In genomic region chr2:193989645-193990044, GRCh38 we compare ENCODE assay signal across 33 cellular contexts.
"Had no signal": no experiment of that assay in that cellular context is flagged by ENCODE, and none has a peak within 500 bp of the region (broad histone marks: within the 10 kb centered on the region; RNA-seq: fewer than 3 reads in every experiment).

No MANE protein-coding gene starts in this region.

- FAIRE-seq: bronchial epithelial cell, TTC549 had no signal

- ATAC-seq: activated CD8-positive, alpha-beta T cell treated with anti-CD3 and anti-CD28 coated beads for 36 hours; activated naive CD4-positive, alpha-beta T cell treated with anti-CD3 and anti-CD28 coated beads, Interleukin-2, amount 50 U/mL, for 72 hours; activated T-cell treated with anti-CD3 and anti-CD28 coated beads, Interleukin-2, amount 50 U/mL, for 4 hours; activated T-cell treated with anti-CD3 and anti-CD28 coated beads, Interleukin-2, amount 50 U/mL, for 72 hours; activated T-helper 17 cell treated with anti-CD3 and anti-CD28 coated beads, Interleukin-2, amount 50 U/mL, for 72 hours had no signal

- H3K27ac ChIP-seq: ascending aorta, cardiac muscle cell, VCaP had no signal

- DNase-seq: activated B cell treated with CpG ODN at 0.5 μM for 24 hours; activated CD4-positive, alpha-beta memory T cell treated with anti-CD3 and anti-CD28 coated beads for 36 hours; activated CD4-positive, alpha-beta T cell treated with anti-CD3 and anti-CD28 coated beads for 4 hours; activated CD4-positive, alpha-beta T cell treated with anti-CD3 and anti-CD28 coated beads, Interleukin-2, amount 10 ng/mL, durations not matched to agents 24 days and 14 days; activated CD4-positive, alpha-beta T cell treated with anti-CD3 and anti-CD28 coated beads, Interleukin-2, amount 50 U/mL, for 1 hour; activated CD4-positive, alpha-beta T cell treated with anti-CD3 and anti-CD28 coated beads, Interleukin-2, amount 50 U/mL, for 4 hours; activated CD4-positive, CD25-positive, alpha-beta regulatory T cell treated with anti-CD3 and anti-CD28 coated beads, Interleukin-2, amount 50 U/mL, for 72 hours; activated CD8-positive, alpha-beta memory T cell treated with anti-CD3 and anti-CD28 coated beads, Interleukin-2, amount 50 U/mL, for 4 hours; activated CD8-positive, alpha-beta T cell treated with anti-CD3 and anti-CD28 coated beads for 36 hours; activated effector memory CD4-positive, alpha-beta T cell treated with anti-CD3 and anti-CD28 coated beads, Interleukin-2, amount 50 U/mL, for 16 hours; activated gamma-delta T cell treated with Interleukin-2 at 50 U/mL for 16 hours; activated naive CD4-positive, alpha-beta T cell; activated naive CD4-positive, alpha-beta T cell treated with anti-CD3 and anti-CD28 coated beads for 36 hours; activated naive CD4-positive, alpha-beta T cell treated with anti-CD3 and anti-CD28 coated beads, Interleukin-2, amount 50 U/mL, for 16 hours; activated naive CD8-positive, alpha-beta T cell treated with anti-CD3 and anti-CD28 coated beads for 36 hours; activated T-cell treated with anti-CD3 and anti-CD28 coated beads for 4 hours; activated T-cell treated with anti-CD3 and anti-CD28 coated beads, Interleukin-2, amount 50 U/mL, for 1 hour; activated T-cell treated with anti-CD3 and anti-CD28 coated beads, Interleukin-2, amount 50 U/mL, for 4 hours; activated T-cell treated with anti-CD3 and anti-CD28 coated beads, Interleukin-2, amount 50 U/mL, for 72 hours; amygdala; anterior cingulate cortex; caudate nucleus; cerebellar nuclear complex; T-helper 1 cell; T-helper 2 cell; T-helper 9 cell had no signal

- H3K27me3 ChIP-seq: ascending aorta, cardiac muscle cell had no signal

- H3K36me3 ChIP-seq: ascending aorta, cardiac muscle cell had no signal

- H3K9me3 ChIP-seq: ascending aorta had no signal

- H3K4me3 ChIP-seq: ascending aorta, cardiac muscle cell had no signal

- H3K4me1 ChIP-seq: ascending aorta had no signal
